ENCODE assay signal across 23 cellular contexts in the genomic region with DNA sequence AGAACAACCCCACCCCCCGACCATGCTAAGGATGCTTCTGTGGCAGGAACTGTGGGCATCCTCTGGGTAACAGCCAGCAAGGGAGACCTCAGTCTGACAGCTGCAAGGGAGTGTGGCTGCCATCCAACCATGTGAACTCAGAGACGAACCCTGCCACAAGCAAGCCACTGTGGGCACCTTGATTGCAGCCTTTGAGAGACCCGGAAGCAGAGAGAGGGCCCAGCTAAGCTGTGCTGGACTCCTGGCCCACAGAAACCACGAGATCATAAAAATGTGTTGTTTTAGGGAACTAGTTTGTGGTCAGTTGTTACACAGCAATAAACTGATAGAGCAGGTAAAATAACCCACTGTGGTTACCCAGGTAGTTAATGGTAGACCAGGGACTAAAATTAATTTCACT.
DNase-seq lines count a peak whose midpoint lies in the region; ATAC-seq and TF ChIP-seq lines count a peak whose summit lies in the region.
"Had no signal": no experiment of that assay in that cellular context is flagged by ENCODE, and none has a peak within 500 bp of the region (broad histone marks: within the 10 kb centered on the region; RNA-seq: fewer than 3 reads in every experiment).

No MANE protein-coding gene starts in this region.

- H3K9me3 Mint-ChIP-seq in activated CD4-positive, alpha-beta T cell treated with anti-CD3 and anti-CD28 coated beads, Interleukin-2, amount 10 ng/mL, durations not matched to agents 7 days and 5 days: no peaks in the 10 kb centered on the region
- H3K9me3 Mint-ChIP-seq: activated T-helper 2 cell treated with anti-CD3 and anti-CD28 coated beads, Interferon-gamma antibody, Interleukin-2, Interleukin-4, amounts not matched to agents 10 μg/mL and 5 μg/mL and 100 μg/mL, durations not matched to agents 14 hours and 24 hours and 36 hours had no signal

- no peak for ATAC-seq in Right ventricle myocardium inferior
- ATAC-seq: A549; activated CD4-positive, alpha-beta T cell treated with anti-CD3 and anti-CD28 coated beads for 36 hours; heart right ventricle; T-helper 17 cell had no signal

- peak overlapping the region; percentile 39 for H3K27ac Mint-ChIP-seq in activated CD4-positive, alpha-beta T cell treated with anti-CD3 and anti-CD28 coated beads, Interleukin-2, amount 10 ng/mL, durations not matched to agents 7 days and 5 days
- H3K27ac Mint-ChIP-seq: activated CD4-positive, alpha-beta T cell treated with anti-CD3 and anti-CD28 coated beads for 36 hours; activated naive CD8-positive, alpha-beta T cell treated with anti-CD3 and anti-CD28 coated beads for 36 hours; activated T-helper 2 cell treated with anti-CD3 and anti-CD28 coated beads, Interferon-gamma antibody, Interleukin-2, Interleukin-4, amounts not matched to agents 10 μg/mL and 5 μg/mL and 100 μg/mL, durations not matched to agents 14 hours and 24 hours and 36 hours; T-helper 17 cell had no signal

- no peaks in the 10 kb centered on the region for H3K36me3 Mint-ChIP-seq in activated CD4-positive, alpha-beta T cell treated with anti-CD3 and anti-CD28 coated beads, Interleukin-2, amount 10 ng/mL, durations not matched to agents 7 days and 5 days (ENCODE audit: low read depth)
- H3K36me3 Mint-ChIP-seq: activated naive CD8-positive, alpha-beta T cell treated with anti-CD3 and anti-CD28 coated beads for 36 hours had no signal

- H3K36me3 ChIP-seq in KOPT-K1 (ENCODE audit: insufficient read depth, low read length): no peaks in the 10 kb centered on the region
- H3K36me3 ChIP-seq: BE2C, heart right ventricle, left ventricle myocardium inferior, sigmoid colon had no signal

- no peak overlapping the region for H3K4me3 Mint-ChIP-seq in activated CD4-positive, alpha-beta T cell treated with anti-CD3 and anti-CD28 coated beads, Interleukin-2, amount 10 ng/mL, durations not matched to agents 7 days and 5 days
- H3K4me3 Mint-ChIP-seq: activated CD4-positive, alpha-beta T cell treated with anti-CD3 and anti-CD28 coated beads for 36 hours; activated naive CD8-positive, alpha-beta T cell treated with anti-CD3 and anti-CD28 coated beads for 36 hours; T-helper 17 cell had no signal

- peaks cover 0 to 6% (median 0%) of the 10 kb centered on the region in 45 donors for H3K27me3 ChIP-seq in dorsolateral prefrontal cortex
- H3K27me3 ChIP-seq: BE2C, sigmoid colon had no signal

- TF ChIP-seq CTCF in dorsolateral prefrontal cortex (IDR thresholded peaks at IDR 0.05 in 54 of 56, conservative IDR thresholded peaks at IDR 0.05 in 2 of 56; ENCODE audit: low read depth in 1 of 56, partially characterized antibody in 56 of 56): no peak

- H3K9me3 ChIP-seq in KOPT-K1 (ENCODE audit: insufficient read depth, low read length, poor library complexity, severe bottlenecking): peaks cover 4% of the 10 kb centered on the region

- POLR2A ChIA-PET in activated CD4-positive, alpha-beta T cell treated with anti-CD3 and anti-CD28 coated beads, Interleukin-2, amount 10 ng/mL, durations not matched to agents 7 days and 5 days (lab: Charles Lee): no interaction called here

- no peak for DNase-seq in activated CD4-positive, alpha-beta T cell treated with anti-CD3 and anti-CD28 coated beads, Interleukin-2, amount 10 ng/mL, durations not matched to agents 7 days and 5 days
- no peak for DNase-seq in activated CD4-positive, alpha-beta T cell treated with anti-CD3 and anti-CD28 coated beads, Interleukin-2, amount 50 U/mL, for 48 hours
- DNase-seq in SHP77 treated with DMSO at 0.1 percent for 48 hours (lab: John Stamatoyannopoulos, UW) (peak; percentile 22), NCI-H748 treated with DMSO at 0.1 percent for 48 hours (lab: John Stamatoyannopoulos, UW) (no peak), Right ventricle myocardium inferior (ENCODE audit: missing footprints) (no peak), dorsolateral prefrontal cortex (no peak)
- DNase-seq in stimulated activated CD4-positive, alpha-beta T cell treated with anti-CD3 and anti-CD28 coated beads, Interleukin-15, amount 100 ng/mL, for 24 hours: no peak
- DNase-seq: activated CD4-positive, alpha-beta T cell treated with anti-CD3 and anti-CD28 coated beads for 36 hours; activated naive CD8-positive, alpha-beta T cell treated with anti-CD3 and anti-CD28 coated beads for 36 hours; BE2C; cerebellar nuclear complex; EL; heart right ventricle; left ventricle myocardium inferior; midbrain; NCI-H526 treated with DMSO at 0.1 percent for 48 hours; PC-9; sigmoid colon; T-helper 17 cell had no signal

- CTCF ChIA-PET in activated CD4-positive, alpha-beta T cell treated with anti-CD3 and anti-CD28 coated beads, Interleukin-2, amount 10 ng/mL, durations not matched to agents 7 days and 5 days (lab: Charles Lee): no interaction called here

- H3K27me3 Mint-ChIP-seq in activated CD4-positive, alpha-beta T cell treated with anti-CD3 and anti-CD28 coated beads, Interleukin-2, amount 10 ng/mL, durations not matched to agents 7 days and 5 days: peaks cover 2% of the 10 kb centered on the region

- peak overlapping the region; percentile 30 for H3K27ac ChIP-seq in KOPT-K1 (ENCODE audit: low read depth, low read length, poor library complexity, severe bottlenecking)
- H3K27ac ChIP-seq in dorsolateral prefrontal cortex: no peak overlapping the region
- H3K27ac ChIP-seq: A549, epithelial cell of prostate, heart right ventricle, left ventricle myocardium inferior, PC-9, sigmoid colon had no signal

- peaks cover 3% of the 10 kb centered on the region for H3K4me1 Mint-ChIP-seq in activated CD4-positive, alpha-beta T cell treated with anti-CD3 and anti-CD28 coated beads, Interleukin-2, amount 10 ng/mL, durations not matched to agents 7 days and 5 days
- H3K4me1 Mint-ChIP-seq: activated CD4-positive, alpha-beta T cell treated with anti-CD3 and anti-CD28 coated beads for 36 hours; activated naive CD8-positive, alpha-beta T cell treated with anti-CD3 and anti-CD28 coated beads for 36 hours; T-helper 17 cell had no signal

- H3K4me3 ChIP-seq in dorsolateral prefrontal cortex: no peak overlapping the region
- H3K4me3 ChIP-seq: A549, heart right ventricle, left ventricle myocardium inferior, PC-9, sigmoid colon had no signal

- intact Hi-C loops in Right ventricle myocardium inferior (cut with DNase I): no loop called here
- intact Hi-C loops in dorsolateral prefrontal cortex (cut with DNase I): no loop called here
